Comparison of ENCODE assay signal across 17 cellular contexts in genomic region chr13:82370306-82370705, GRCh38.
A peak's percentile ranks its signal among the peaks of the same experiment; 100 is the strongest.
DNase-seq lines count a peak whose midpoint lies in the region; ATAC-seq and TF ChIP-seq lines count a peak whose summit lies in the region.
"Had no signal": no experiment of that assay in that cellular context is flagged by ENCODE, and none has a peak within 500 bp of the region (broad histone marks: within the 10 kb centered on the region; RNA-seq: fewer than 3 reads in every experiment).

No MANE protein-coding gene starts in this region.

- no peak overlapping the region for H3K4me3 Mint-ChIP-seq in activated CD8-positive, alpha-beta T cell treated with anti-CD3 and anti-CD28 coated beads for 36 hours
- H3K4me3 Mint-ChIP-seq: CD14-positive monocyte had no signal

- peaks cover 12% of the 10 kb centered on the region for H3K9me3 Mint-ChIP-seq in activated CD8-positive, alpha-beta T cell treated with anti-CD3 and anti-CD28 coated beads for 36 hours

- H3K4me1 Mint-ChIP-seq in activated CD8-positive, alpha-beta T cell treated with anti-CD3 and anti-CD28 coated beads for 36 hours (ENCODE audit: low read depth) = no peaks in the 10 kb centered on the region
- H3K4me1 Mint-ChIP-seq: CD14-positive monocyte had no signal

- no peak for TF ChIP-seq CTCF in activated CD8-positive, alpha-beta T cell treated with anti-CD3 and anti-CD28 coated beads for 36 hours (IDR thresholded peaks at IDR 0.05)

- H3K36me3 Mint-ChIP-seq in activated CD8-positive, alpha-beta T cell treated with anti-CD3 and anti-CD28 coated beads for 36 hours (ENCODE audit: low read depth) = no peaks in the 10 kb centered on the region
- H3K36me3 Mint-ChIP-seq: CD14-positive monocyte had no signal

- no peaks in the 10 kb centered on the region for H3K27me3 Mint-ChIP-seq in activated CD8-positive, alpha-beta T cell treated with anti-CD3 and anti-CD28 coated beads for 36 hours

- H3K27ac Mint-ChIP-seq in activated CD8-positive, alpha-beta T cell treated with anti-CD3 and anti-CD28 coated beads for 36 hours = no peak overlapping the region
- H3K27ac Mint-ChIP-seq: CD14-positive monocyte had no signal

- ATAC-seq in HG03565 (IDR thresholded peaks at IDR 0.05; ENCODE audit: unreplicated experiment) = no peak
- ATAC-seq in activated CD8-positive, alpha-beta T cell treated with anti-CD3 and anti-CD28 coated beads for 36 hours = no peak
- no peak for ATAC-seq in HG02623 (IDR thresholded peaks at IDR 0.05; ENCODE audit: unreplicated experiment)
- ATAC-seq: A549, K562 had no signal

- DNase-seq in ELR (ENCODE audit: low read depth) (peak; percentile 82), M059J (ENCODE audit: low read depth) (peak; percentile 3), astrocyte of the hippocampus (ENCODE audit: low read depth, low spot score) (peak; percentile 6), iris pigment epithelial cell (ENCODE audit: low read depth) (peak; percentile 45), GM19238 (ENCODE audit: insufficient read length, low spot score) (no peak)
- DNase-seq in activated CD8-positive, alpha-beta T cell treated with anti-CD3 and anti-CD28 coated beads for 36 hours = no peak
- DNase-seq: Caco-2, GDM1, NCI-H1092 treated with DMSO at 0.1 percent for 48 hours, NCI-H1694, NCI-H82, SW 1271 had no signal

- intact Hi-C loops in activated CD8-positive, alpha-beta T cell treated with anti-CD3 and anti-CD28 coated beads for 36 hours (cut with micrococcal nuclease) = no loop called here

- CTCF ChIA-PET in activated CD8-positive, alpha-beta T cell treated with anti-CD3 and anti-CD28 coated beads for 36 hours (lab: Charles Lee) = no interaction called here

- POLR2A ChIA-PET in activated CD8-positive, alpha-beta T cell treated with anti-CD3 and anti-CD28 coated beads for 36 hours (lab: Charles Lee) = no interaction called here

Comparison
In these comparisons a context has a peak if more than half of its experiments do, and no peak if none do; other contexts are left out.
1. DNase-seq: peak in ELR (single experiment), M059J (single experiment), astrocyte of the hippocampus (single experiment) and iris pigment epithelial cell (single experiment); none in GM19238 (single experiment) and activated CD8-positive, alpha-beta T cell treated with anti-CD3 and anti-CD28 coated beads for 36 hours (single experiment).